In genomic region chr11:70206226-70206785, GRCh38 we compare ENCODE assay signal across 1 cellular context.
TF ChIP-seq lines count a peak whose summit lies in the region.

No MANE protein-coding gene starts in this region.

TF ChIP-seq in H1, 55 proteins besides CTCF, POLR2A, EP300 and RAD21 (continued from another document):
- TF ChIP-seq E2F6 (IDR thresholded peaks at IDR 0.05) (no peak), FOSL1 (IDR thresholded peaks at IDR 0.05; ENCODE audit: insufficient read depth, low read depth, low read length) (no peak), RBBP5 (IDR thresholded peaks at IDR 0.05; ENCODE audit: borderline replicate concordance, low read depth, low read length) (no peak), JUND (IDR thresholded peaks at IDR 0.05; ENCODE audit: low read length) (no peak), GABPA (IDR thresholded peaks at IDR 0.05; ENCODE audit: borderline replicate concordance, insufficient read depth, low read length) (no peak), RXRA (IDR thresholded peaks at IDR 0.05; ENCODE audit: insufficient read depth, low read depth, low read length) (no peak), TAF7 (optimal IDR thresholded peaks at IDR 0.05; ENCODE audit: borderline replicate concordance, low read depth, low read length) (no peak), PHF8 (conservative IDR thresholded peaks at IDR 0.05; ENCODE audit: low read depth, low read length) (no peak), SP4 (IDR thresholded peaks at IDR 0.05; ENCODE audit: low read length) (no peak), BACH1 (IDR thresholded peaks at IDR 0.05; ENCODE audit: low read length) (no peak)
